8 cellular contexts compared by ENCODE assay signal in the genomic region with DNA sequence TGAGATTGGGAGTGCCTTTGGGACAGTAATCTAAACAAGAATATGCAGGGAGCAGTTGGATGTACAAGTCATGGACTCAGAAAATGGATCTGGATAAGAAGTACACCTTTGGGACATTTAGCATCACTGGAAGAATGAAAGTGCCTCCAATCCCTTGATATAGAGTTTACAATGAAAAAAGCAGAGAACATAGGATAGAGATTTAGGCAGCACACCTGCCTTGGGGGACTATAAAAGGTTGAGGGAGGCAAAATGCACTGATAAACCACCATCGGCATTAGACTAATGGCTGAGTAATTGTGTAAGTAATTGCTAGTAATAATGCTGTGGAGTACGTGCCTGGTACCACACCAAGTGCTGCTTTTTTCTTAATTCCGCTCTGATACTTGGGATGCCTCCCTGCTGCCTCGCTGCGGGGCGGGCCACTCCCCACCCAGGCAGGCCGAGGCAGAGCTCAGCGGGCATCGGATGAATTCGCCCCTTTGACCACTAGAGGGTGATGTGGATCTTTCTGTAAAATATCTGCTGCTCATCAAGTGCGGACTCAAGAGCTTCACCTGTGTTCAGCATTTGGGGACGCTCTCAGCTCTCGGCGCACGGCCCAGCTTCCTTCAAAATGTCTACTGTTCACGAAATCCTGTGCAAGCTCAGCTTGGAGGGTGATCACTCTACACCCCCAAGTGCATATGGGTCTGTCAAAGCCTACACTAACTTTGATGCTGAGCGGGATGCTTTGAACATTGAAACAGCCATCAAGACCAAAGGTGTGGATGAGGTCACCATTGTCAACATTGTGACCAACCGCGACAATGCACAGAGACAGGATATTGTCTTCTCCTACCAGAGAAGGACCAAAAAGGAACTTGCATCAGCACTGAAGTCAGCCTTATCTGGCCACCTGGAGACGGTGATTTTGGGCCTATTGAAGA.
DNase-seq lines count a peak whose midpoint lies in the region; ATAC-seq and TF ChIP-seq lines count a peak whose summit lies in the region.

No MANE protein-coding gene starts in this region.

- no peaks in the 10 kb centered on the region for H3K79me2 ChIP-seq in PC-9 (ENCODE audit: low read depth)

- POLR2A ChIA-PET in PC-9 (lab: Charles Lee; ENCODE audit: unreplicated experiment) = no interaction called here

- H3K27me3 ChIP-seq in PC-9 (ENCODE audit: insufficient read depth, low read depth) = no peaks in the 10 kb centered on the region

- H3F3A ChIP-seq in PC-9 (ENCODE audit: insufficient read depth, low read depth) = no peaks in the 10 kb centered on the region

- peak; percentile 38 to 42 for DNase-seq in AML-193 (lab: John Stamatoyannopoulos, UW)
- peak; percentile 33 for DNase-seq in HuH-7.5 (ENCODE audit: low spot score)
- DNase-seq in PC-9 = peak; percentile 52 to 64
- DNase-seq in activated T-cell treated with anti-CD3 and anti-CD28 coated beads, Interleukin-2, amount 50 U/mL, for 24 hours = peak; percentile 78
- peak; percentile 69 for DNase-seq in fibroblast of mammary gland (ENCODE audit: low read depth)
- DNase-seq in neural crest cell (ENCODE audit: low read depth, low spot score) = peak; percentile 71
- DNase-seq in stromal cell of bone marrow (ENCODE audit: low read depth) = peak; percentile 38

- no peaks in the 10 kb centered on the region for H3K9me3 ChIP-seq in PC-9 (ENCODE audit: insufficient read depth, low read depth)

- peak overlapping the region; percentile 60 for H3K4me2 ChIP-seq in PC-9

- H3K4me1 Mint-ChIP-seq in activated T-cell treated with anti-CD3 and anti-CD28 coated beads, Interleukin-2, amount 50 U/mL, for 24 hours (ENCODE audit: low read depth) = peaks cover 10% of the 10 kb centered on the region
- no peaks in the 10 kb centered on the region for H3K4me1 Mint-ChIP-seq in neural crest cell

- H3K4me3 Mint-ChIP-seq in activated T-cell treated with anti-CD3 and anti-CD28 coated beads, Interleukin-2, amount 50 U/mL, for 24 hours = no peak overlapping the region
- no peak overlapping the region for H3K4me3 Mint-ChIP-seq in neural crest cell

- peaks cover 10% of the 10 kb centered on the region for H3K4me1 ChIP-seq in PC-9 (replicated peaks; ENCODE audit: insufficient read depth)

- TF ChIP-seq CTCF in PC-9 (conservative IDR thresholded peaks at IDR 0.05) (peak; percentile 80), fibroblast of mammary gland (conservative IDR thresholded peaks at IDR 0.05; ENCODE audit: control insufficient read depth, insufficient read depth, low read depth, low read length) (peak; percentile 69), neural crest cell (conservative IDR thresholded peaks at IDR 0.05) (peak; percentile 94)

- H3K9me3 Mint-ChIP-seq in activated T-cell treated with anti-CD3 and anti-CD28 coated beads, Interleukin-2, amount 50 U/mL, for 24 hours = no peaks in the 10 kb centered on the region
- H3K9me3 Mint-ChIP-seq in neural crest cell = no peaks in the 10 kb centered on the region

- no peaks in the 10 kb centered on the region for H3K9me2 ChIP-seq in PC-9 (ENCODE audit: insufficient read depth)

- H3K4me3 ChIP-seq in PC-9 = no peak overlapping the region
- no peak overlapping the region for H3K4me3 ChIP-seq in fibroblast of mammary gland (ENCODE audit: control insufficient read depth, low read depth, low read length)

- ATAC-seq in GM18909 (IDR thresholded peaks at IDR 0.05; ENCODE audit: poor library complexity, unreplicated experiment) = peak; percentile 85

- no peaks in the 10 kb centered on the region for H3K36me3 ChIP-seq in PC-9 (ENCODE audit: low read depth)

- no peaks in the 10 kb centered on the region for H3K36me3 Mint-ChIP-seq in activated T-cell treated with anti-CD3 and anti-CD28 coated beads, Interleukin-2, amount 50 U/mL, for 24 hours (ENCODE audit: low read depth)
- H3K36me3 Mint-ChIP-seq in neural crest cell (ENCODE audit: low read depth) = no peaks in the 10 kb centered on the region

- H3K27ac Mint-ChIP-seq in activated T-cell treated with anti-CD3 and anti-CD28 coated beads, Interleukin-2, amount 50 U/mL, for 24 hours = no peak overlapping the region
- no peak overlapping the region for H3K27ac Mint-ChIP-seq in neural crest cell (ENCODE audit: unreplicated experiment)

- CTCF ChIA-PET in PC-9 (lab: Charles Lee) = interaction anchor here (0.6 to 1.1 kb wide), 11 partner anchors 94 to 467 kb away, joined by 3 to 12 read pairs (median 7); a partner anchor contains a TSS

- no peak overlapping the region for H2AFZ ChIP-seq in PC-9

- H3K27me3 Mint-ChIP-seq in activated T-cell treated with anti-CD3 and anti-CD28 coated beads, Interleukin-2, amount 50 U/mL, for 24 hours = peaks cover 28% of the 10 kb centered on the region
- H3K27me3 Mint-ChIP-seq in neural crest cell (ENCODE audit: low read depth) = peaks cover 24% of the 10 kb centered on the region

- intact Hi-C loops in PC-9 (cut with micrococcal nuclease; ENCODE audit: unreplicated experiment) = loop anchor here (1.0 to 2.0 kb wide), 3 partner anchors 98 to 395 kb away; a partner anchor contains a TSS

- H4K20me1 ChIP-seq in PC-9 (ENCODE audit: insufficient read depth) = no peaks in the 10 kb centered on the region

- H3K27ac ChIP-seq in PC-9 = no peak overlapping the region

- BruUV-seq in PC-9 (replicated peaks; lab: Mats Ljungman, UMichigan) = no TSS peak
